Comparison of ENCODE assay signal across 8 cellular contexts in the genomic region with DNA sequence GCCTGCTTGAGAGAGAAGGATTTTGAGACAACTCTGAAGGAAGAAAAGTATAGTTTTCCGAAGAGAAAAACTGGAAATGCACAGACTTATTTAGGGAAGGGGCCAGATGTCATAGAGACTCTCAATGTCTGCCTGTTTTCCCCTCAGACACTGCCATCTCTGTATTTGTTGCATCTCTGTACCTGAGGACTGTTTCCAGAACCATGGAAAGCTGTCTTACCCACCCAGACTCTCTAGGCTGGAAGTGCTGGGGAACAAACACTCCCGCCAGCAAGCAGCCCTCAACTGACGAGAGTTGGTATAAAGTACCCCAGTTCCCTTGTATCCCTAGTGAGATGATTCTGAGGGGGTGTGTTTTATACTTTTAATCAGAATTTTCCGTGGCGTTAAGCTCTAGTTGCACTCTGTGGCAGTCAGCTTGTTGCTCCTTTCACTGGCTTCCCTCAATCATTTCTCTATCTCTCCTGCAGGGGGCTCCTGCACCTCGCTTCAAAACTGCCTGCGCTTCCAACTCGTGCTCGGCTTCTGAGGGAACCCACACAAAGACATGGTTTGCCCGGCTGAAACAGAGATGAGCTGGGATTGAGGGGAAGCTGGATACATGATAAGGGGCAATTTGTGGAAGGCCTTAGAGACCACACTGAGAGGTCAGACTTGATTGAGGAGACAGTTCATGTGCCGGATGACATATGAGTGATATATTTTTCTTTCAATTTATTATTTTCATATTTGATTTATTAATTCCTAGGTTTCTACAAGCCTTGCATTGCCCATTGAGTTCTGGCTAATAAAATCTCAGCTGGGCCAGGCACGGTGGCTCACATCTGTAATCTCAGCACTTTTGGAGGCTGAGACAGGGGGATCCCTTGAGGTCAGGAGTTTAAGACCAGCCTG. TPM values are rescaled to one million over a fixed set of nuclear protein-coding genes. Genes with fewer than 3 reads are reported as not detected.
DNase-seq lines count a peak whose midpoint lies in the region; ATAC-seq and TF ChIP-seq lines count a peak whose summit lies in the region.

No MANE protein-coding gene starts in this region.

- TF ChIP-seq CTCF in HCT116 (IDR thresholded peaks at IDR 0.05 in 2 of 3, conservative IDR thresholded peaks at IDR 0.05 in 1 of 3; ENCODE audit: borderline replicate concordance in 1 of 3, insufficient read depth in 1 of 3, low read depth in 2 of 3, low read length in 2 of 3) = peak; percentile 82 to 89 (median 87)
- peak; percentile 75 for TF ChIP-seq CTCF in colonic mucosa (IDR thresholded peaks at IDR 0.05)
- peak; percentile 79 to 87 (median 82) for TF ChIP-seq CTCF in right lobe of liver (IDR thresholded peaks at IDR 0.05)

- DNase-seq in Ammon's horn (ENCODE audit: low spot score) (peak; percentile 91), HCT116 (ENCODE audit: low read depth, low spot score) (peak; percentile 61), NCI-H510A treated with DMSO at 0.1 percent for 48 hours (lab: John Stamatoyannopoulos, UW) (peak; percentile 86), colonic mucosa (peak; percentile 57), right lobe of liver (peak; percentile 65 to 71 (median 67))
- DNase-seq in activated CD4-positive, alpha-beta T cell treated with anti-CD3 and anti-CD28 coated beads for 4 hours = peak; percentile 47 to 55
- DNase-seq in stimulated activated CD4-positive, alpha-beta T cell treated with anti-CD3 and anti-CD28 coated beads, TNF-alpha, amount 100 ng/mL, for 1 hour (ENCODE audit: low read depth in 3 of 3, low spot score in 1 of 3) = peak; percentile 10 to 19 (median 18)

- no peaks in the 10 kb centered on the region for H4K20me1 ChIP-seq in HCT116 (ENCODE audit: insufficient read depth)

- BruUV-seq in HCT116 (replicated peaks; lab: Mats Ljungman, UMichigan) = no TSS peak

- H3K9me2 ChIP-seq in HCT116 (ENCODE audit: insufficient read depth) = no peaks in the 10 kb centered on the region

- 10% methylated on average over 12 of the region's 12 CpGs for WGBS in right lobe of liver (ENCODE audit: insufficient coverage, low coverage, low lambda C conversion rate, missing lambda C conversion rate)

- H3K4me2 ChIP-seq in HCT116 (ENCODE audit: low read length) = peak overlapping the region; percentile 62

- H3K27ac ChIP-seq in HCT116 (ENCODE audit: low read depth, low read length) (no peak overlapping the region), colonic mucosa (no peak overlapping the region), right lobe of liver (no peak overlapping the region)

- no peaks in the 10 kb centered on the region for H3K36me3 ChIP-seq in HCT116 (ENCODE audit: control insufficient read depth in 1 of 2, insufficient read depth in 2 of 2, low read length in 2 of 2)
- no peaks in the 10 kb centered on the region for H3K36me3 ChIP-seq in colonic mucosa
- H3K36me3 ChIP-seq in right lobe of liver = no peaks in the 10 kb centered on the region

- H3K9me3 ChIP-seq in HCT116 (ENCODE audit: control insufficient read depth in 1 of 2, insufficient read depth in 1 of 2, low read depth in 1 of 2, low read length in 2 of 2) = no peaks in the 10 kb centered on the region
- no peaks in the 10 kb centered on the region for H3K9me3 ChIP-seq in colonic mucosa
- H3K9me3 ChIP-seq in right lobe of liver = no peaks in the 10 kb centered on the region

- TF ChIP-seq RAD21 in HCT116 (IDR thresholded peaks at IDR 0.05; ENCODE audit: low read depth) = peak; percentile 84

- CTCF ChIA-PET in HCT116 (lab: Charles Lee) = interaction anchor here (0.5 to 2.5 kb wide), 45 partner anchors 9 to 864 kb away, joined by 3 to 53 read pairs (median 4); a partner anchor contains a TSS

- no peak for TF ChIP-seq POLR2A in HCT116 (IDR thresholded peaks at IDR 0.05; ENCODE audit: borderline replicate concordance, extremely low read depth, insufficient read depth, insufficient read length)
- no peak for TF ChIP-seq POLR2A in right lobe of liver (IDR thresholded peaks at IDR 0.05)

- ATAC-seq in HCT116 (peak; percentile 99), right lobe of liver (peak; percentile 96 to 98 (median 98)), HG03175 (IDR thresholded peaks at IDR 0.05; ENCODE audit: unreplicated experiment) (no peak)

- intact Hi-C loops in HCT116 (cut with micrococcal nuclease) = loop anchor here (1.0 to 5.0 kb wide), 2 partner anchors 102 to 211 kb away; no protein-coding TSS in a partner anchor
- intact Hi-C loops in colonic mucosa (cut with DNase I) = loop anchor here (5.0 to 10.0 kb wide), 2 partner anchors 171 to 214 kb away; no protein-coding TSS in a partner anchor
- intact Hi-C loops in right lobe of liver (cut with DNase I) = loop anchor here (5.0 to 10.0 kb wide), 2 partner anchors 104 to 106 kb away; no protein-coding TSS in a partner anchor

- peak overlapping the region; percentile 58 for H2AFZ ChIP-seq in HCT116 (ENCODE audit: low read depth, low read length, poor library complexity, severe bottlenecking)

- H3K4me3 ChIP-seq in HCT116 (replicated peaks in 1 of 2; ENCODE audit: low read depth in 1 of 2, low read length in 2 of 2) = no peak overlapping the region; a peak in 1 of 4 replicates
- H3K4me3 ChIP-seq in colonic mucosa = no peak overlapping the region
- no peak overlapping the region for H3K4me3 ChIP-seq in right lobe of liver

- no peaks in the 10 kb centered on the region for H3K79me2 ChIP-seq in HCT116 (ENCODE audit: insufficient read depth, low read length)

- H3K4me1 ChIP-seq in HCT116 (ENCODE audit: control insufficient read depth in 1 of 2, insufficient read depth in 2 of 2, low read length in 2 of 2) (peaks cover 3 to 10% of the 10 kb centered on the region in 2 experiments; a peak in 3 of 4 replicates), colonic mucosa (no peaks in the 10 kb centered on the region), right lobe of liver (peaks cover 0 to 7% (median 0%) of the 10 kb centered on the region in 4 donors)

- H3K27me3 ChIP-seq in HCT116 (ENCODE audit: insufficient read depth, low read length) (peaks cover 3% of the 10 kb centered on the region; the same call in 1 of the 2 replicates), colonic mucosa (no peaks in the 10 kb centered on the region), right lobe of liver (no peaks in the 10 kb centered on the region)

- H3K9ac ChIP-seq in HCT116 (ENCODE audit: low read length) = no peak overlapping the region
- no peak overlapping the region for H3K9ac ChIP-seq in colonic mucosa (ENCODE audit: low read depth in 2 of 2, low read length in 2 of 2)

- RAD21 ChIA-PET in HCT116 (lab: Charles Lee; ENCODE audit: low non-redundant PET in 1 of 2, low total read pairs in 2 of 2, uncharacterized antibody in 2 of 2, unreplicated experiment in 2 of 2) = interaction anchor here (0.7 to 1.6 kb wide), 9 partner anchors 83 to 213 kb away, joined by 3 to 6 read pairs (median 4); no protein-coding TSS in a partner anchor

- POLR2A ChIA-PET in HCT116 (lab: Charles Lee) = interaction anchor here (0.6 to 1.0 kb wide), 3 partner anchors 10 to 341 kb away, joined by 3 read pairs; no protein-coding TSS in a partner anchor

TF ChIP-seq in HCT116, 20 proteins besides CTCF, POLR2A, EP300 and RAD21:
- TF ChIP-seq YY1 (IDR thresholded peaks at IDR 0.05; ENCODE audit: extremely low read depth, insufficient replicate concordance, low read depth, low read length) (peak; percentile 49), EGR1 (IDR thresholded peaks at IDR 0.05; ENCODE audit: low read depth) (no peak), ZNF274 (IDR thresholded peaks at IDR 0.05; ENCODE audit: low read depth, low read length) (no peak), SIN3A (IDR thresholded peaks at IDR 0.05; ENCODE audit: low read depth) (no peak), POLR2AphosphoS5 (IDR thresholded peaks at IDR 0.05; ENCODE audit: low read depth, low read length) (no peak)
- TF ChIP-seq, protein P1, sequence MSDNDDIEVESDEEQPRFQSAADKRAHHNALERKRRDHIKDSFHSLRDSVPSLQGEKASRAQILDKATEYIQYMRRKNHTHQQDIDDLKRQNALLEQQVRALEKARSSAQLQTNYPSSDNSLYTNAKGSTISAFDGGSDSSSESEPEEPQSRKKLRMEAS (IDR thresholded peaks at IDR 0.05) = peak; percentile 83
- TF ChIP-seq, protein P2, sequence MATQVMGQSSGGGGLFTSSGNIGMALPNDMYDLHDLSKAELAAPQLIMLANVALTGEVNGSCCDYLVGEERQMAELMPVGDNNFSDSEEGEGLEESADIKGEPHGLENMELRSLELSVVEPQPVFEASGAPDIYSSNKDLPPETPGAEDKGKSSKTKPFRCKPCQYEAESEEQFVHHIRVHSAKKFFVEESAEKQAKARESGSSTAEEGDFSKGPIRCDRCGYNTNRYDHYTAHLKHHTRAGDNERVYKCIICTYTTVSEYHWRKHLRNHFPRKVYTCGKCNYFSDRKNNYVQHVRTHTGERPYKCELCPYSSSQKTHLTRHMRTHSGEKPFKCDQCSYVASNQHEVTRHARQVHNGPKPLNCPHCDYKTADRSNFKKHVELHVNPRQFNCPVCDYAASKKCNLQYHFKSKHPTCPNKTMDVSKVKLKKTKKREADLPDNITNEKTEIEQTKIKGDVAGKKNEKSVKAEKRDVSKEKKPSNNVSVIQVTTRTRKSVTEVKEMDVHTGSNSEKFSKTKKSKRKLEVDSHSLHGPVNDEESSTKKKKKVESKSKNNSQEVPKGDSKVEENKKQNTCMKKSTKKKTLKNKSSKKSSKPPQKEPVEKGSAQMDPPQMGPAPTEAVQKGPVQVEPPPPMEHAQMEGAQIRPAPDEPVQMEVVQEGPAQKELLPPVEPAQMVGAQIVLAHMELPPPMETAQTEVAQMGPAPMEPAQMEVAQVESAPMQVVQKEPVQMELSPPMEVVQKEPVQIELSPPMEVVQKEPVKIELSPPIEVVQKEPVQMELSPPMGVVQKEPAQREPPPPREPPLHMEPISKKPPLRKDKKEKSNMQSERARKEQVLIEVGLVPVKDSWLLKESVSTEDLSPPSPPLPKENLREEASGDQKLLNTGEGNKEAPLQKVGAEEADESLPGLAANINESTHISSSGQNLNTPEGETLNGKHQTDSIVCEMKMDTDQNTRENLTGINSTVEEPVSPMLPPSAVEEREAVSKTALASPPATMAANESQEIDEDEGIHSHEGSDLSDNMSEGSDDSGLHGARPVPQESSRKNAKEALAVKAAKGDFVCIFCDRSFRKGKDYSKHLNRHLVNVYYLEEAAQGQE (IDR thresholded peaks at IDR 0.05; ENCODE audit: low read depth) = peak; percentile 6; the same call in 1 of the 2 replicates
TF ChIP-seq in HCT116: peak in this region for 3.

RNA-seq across cellular contexts. Expression of a gene that starts 36.9 kb away (rescaled TPM):
- total RNA-seq in HCT116 (2021; ENCODE audit: unreplicated experiment) (38.5 TPM), colonic mucosa (10 to 100 TPM; 12.9 to 28.3 TPM), right lobe of liver (10 to 100 TPM; 17.5 to 35.5 (median 23.4) TPM)
- polyA plus RNA-seq in HCT116 (2012) = 26.0 and 29.4 TPM in 2 replicates

Comparison
In these comparisons a context has a peak if more than half of its experiments do, and no peak if none do; other contexts are left out.
1. DNase-seq: peak in every context shown above with its lines; median percentile 91 in Ammon's horn; 86 in NCI-H510A treated with DMSO at 0.1 percent for 48 hours; 67 in right lobe of liver; 61 in HCT116; 57 in colonic mucosa; 51 in activated CD4-positive, alpha-beta T cell treated with anti-CD3 and anti-CD28 coated beads for 4 hours; 18 in stimulated activated CD4-positive, alpha-beta T cell treated with anti-CD3 and anti-CD28 coated beads, TNF-alpha, amount 100 ng/mL, for 1 hour.